Comparison of ENCODE assay signal across 8 cellular contexts in the genomic region with DNA sequence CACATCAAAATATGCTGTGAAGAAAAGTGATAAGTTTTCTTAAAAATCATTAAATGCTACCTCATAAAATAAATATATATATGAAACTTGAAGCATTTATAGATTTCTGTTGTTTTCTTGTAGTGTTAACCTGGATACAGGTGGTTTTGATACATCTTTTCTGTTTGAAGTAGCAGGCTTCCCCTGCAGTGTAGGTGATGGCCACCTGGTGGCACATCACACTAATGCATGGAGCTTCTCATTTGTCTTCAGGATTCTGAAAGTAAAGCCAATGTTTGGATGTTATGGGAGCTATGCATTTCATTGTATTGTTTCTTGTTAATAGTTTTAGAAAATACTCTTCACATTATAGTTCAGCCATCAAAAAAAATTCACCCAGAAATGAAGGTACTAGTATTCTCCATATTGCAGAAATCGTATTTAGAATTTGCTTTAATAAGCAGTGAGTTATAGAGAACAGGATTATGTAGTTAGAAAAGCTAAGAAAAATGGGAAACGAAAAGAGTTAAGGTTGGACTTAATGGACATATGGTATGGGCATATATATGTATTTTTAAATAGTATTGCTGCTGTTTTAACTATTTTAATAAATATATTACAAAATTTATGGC. TPM values are rescaled to one million over a fixed set of nuclear protein-coding genes. Genes with fewer than 3 reads are reported as not detected.
A peak's percentile ranks its signal among the peaks of the same experiment; 100 is the strongest.
DNase-seq lines count a peak whose midpoint lies in the region; ATAC-seq and TF ChIP-seq lines count a peak whose summit lies in the region.

No MANE protein-coding gene starts in this region.

- dilution Hi-C loops in mammary epithelial cell (cut with HindIII; ENCODE audit: low sequenced_read_pairs), result no loop called here

- no peaks in the 10 kb centered on the region for H3K4me1 ChIP-seq in mammary epithelial cell (ENCODE audit: insufficient read depth, low read length)
- no peaks in the 10 kb centered on the region for H3K4me1 ChIP-seq in naive thymus-derived CD4-positive, alpha-beta T cell (ENCODE audit: control insufficient read depth in 2 of 2, insufficient read depth in 2 of 2, low read length in 2 of 2)

- peaks cover 20% of the 10 kb centered on the region for H3K79me2 ChIP-seq in mammary epithelial cell (ENCODE audit: insufficient read depth, low read length)

- DNase-seq in DMS53 (lab: John Stamatoyannopoulos, UW), result peak; percentile 56
- peak; percentile 52 to 85 for DNase-seq in NCI-H526 (lab: John Stamatoyannopoulos, UW)
- peak; percentile 28 for DNase-seq in mammary epithelial cell
- DNase-seq in naive thymus-derived CD4-positive, alpha-beta T cell, result peak in 3 of 9 donors; percentile 19 to 32 (median 26)
- no peak for DNase-seq in NCI-H446 (lab: John Stamatoyannopoulos, UW)

- no peak overlapping the region for H3K9ac ChIP-seq in mammary epithelial cell (ENCODE audit: insufficient read depth, low read length)

- no peaks in the 10 kb centered on the region for H3K27me3 ChIP-seq in mammary epithelial cell (ENCODE audit: insufficient read depth, low read length)
- H3K27me3 ChIP-seq in naive thymus-derived CD4-positive, alpha-beta T cell (ENCODE audit: control insufficient read depth in 2 of 2, insufficient read depth in 2 of 2, low read length in 2 of 2), result no peaks in the 10 kb centered on the region

- peaks cover 0 to 30% (median 26%) of the 10 kb centered on the region in 5 donors for H3K36me3 Mint-ChIP-seq in naive thymus-derived CD4-positive, alpha-beta T cell
- peaks cover 23% of the 10 kb centered on the region for H3K36me3 Mint-ChIP-seq in stimulated activated memory B cell treated with anti-CD40 and anti-IgM and Interleukin-4, amounts not matched to agents 10 μg/mL and 1 μg/mL and 100 μg/mL, for 72 hours

- TF ChIP-seq CTCF in mammary epithelial cell (conservative IDR thresholded peaks at IDR 0.05 in 1 of 2, IDR thresholded peaks at IDR 0.05 in 1 of 2; ENCODE audit: extremely low read depth in 1 of 2, insufficient read depth in 1 of 2, low read depth in 1 of 2, low read length in 2 of 2), result peak; percentile 83 to 89

- 75% methylated on average over 2 of the region's 2 CpGs for WGBS in mammary epithelial cell (ENCODE audit: low coverage, missing lambda C conversion rate)

- CTCF ChIA-PET in mammary epithelial cell (lab: Charles Lee; ENCODE audit: low non-redundant PET), result interaction anchor here (0.6 kb wide), 1 partner anchor 143 kb away, joined by 6 read pairs; no protein-coding TSS in a partner anchor
- CTCF ChIA-PET in naive thymus-derived CD4-positive, alpha-beta T cell (lab: Charles Lee), result interaction anchor here (0.6 to 11.3 kb wide), 5 partner anchors 10 to 784 kb away, joined by 3 to 273 read pairs (median 3); a partner anchor contains a TSS

- H3K27ac ChIP-seq in mammary epithelial cell (ENCODE audit: insufficient read depth, low read depth, low read length), result no peak overlapping the region
- H3K27ac ChIP-seq in naive thymus-derived CD4-positive, alpha-beta T cell (ENCODE audit: low read depth, low read length), result no peak overlapping the region

- H3K27me3 Mint-ChIP-seq in naive thymus-derived CD4-positive, alpha-beta T cell, result no peaks in the 10 kb centered on the region
- no peaks in the 10 kb centered on the region for H3K27me3 Mint-ChIP-seq in stimulated activated memory B cell treated with anti-CD40 and anti-IgM and Interleukin-4, amounts not matched to agents 10 μg/mL and 1 μg/mL and 100 μg/mL, for 72 hours

- POLR2A ChIA-PET in naive thymus-derived CD4-positive, alpha-beta T cell (lab: Charles Lee), result interaction anchor here (0.9 to 1.3 kb wide), 2 partner anchors 70 to 185 kb away, joined by 3 to 5 read pairs; no protein-coding TSS in a partner anchor

- no peak overlapping the region for H3K4me2 ChIP-seq in mammary epithelial cell (ENCODE audit: insufficient read depth, low read depth, low read length)

- H3K4me3 Mint-ChIP-seq in naive thymus-derived CD4-positive, alpha-beta T cell, result no peak overlapping the region
- H3K4me3 Mint-ChIP-seq in stimulated activated memory B cell treated with anti-CD40 and anti-IgM and Interleukin-4, amounts not matched to agents 10 μg/mL and 1 μg/mL and 100 μg/mL, for 72 hours, result no peak overlapping the region

- BruUV-seq in mammary epithelial cell (replicated peaks; lab: Mats Ljungman, UMichigan), result no TSS peak

- intact Hi-C loops in mammary epithelial cell (cut with micrococcal nuclease), result loop anchor here (1.0 to 5.0 kb wide), 6 partner anchors 37 to 857 kb away; no protein-coding TSS in a partner anchor
- intact Hi-C loops in naive thymus-derived CD4-positive, alpha-beta T cell (cut with micrococcal nuclease), result loop anchor here (1.0 to 2.0 kb wide), 2 partner anchors 784 to 858 kb away; no protein-coding TSS in a partner anchor

- no peaks in the 10 kb centered on the region for H3K9me3 Mint-ChIP-seq in naive thymus-derived CD4-positive, alpha-beta T cell
- no peaks in the 10 kb centered on the region for H3K9me3 Mint-ChIP-seq in stimulated activated memory B cell treated with anti-CD40 and anti-IgM and Interleukin-4, amounts not matched to agents 10 μg/mL and 1 μg/mL and 100 μg/mL, for 72 hours

- peaks cover 0 to 16% (median 13%) of the 10 kb centered on the region in 7 donors for H3K4me1 Mint-ChIP-seq in naive thymus-derived CD4-positive, alpha-beta T cell
- H3K4me1 Mint-ChIP-seq in stimulated activated memory B cell treated with anti-CD40 and anti-IgM and Interleukin-4, amounts not matched to agents 10 μg/mL and 1 μg/mL and 100 μg/mL, for 72 hours, result no peaks in the 10 kb centered on the region

- no peak overlapping the region for H2AFZ ChIP-seq in mammary epithelial cell (ENCODE audit: low read depth, low read length)

- H3K27ac Mint-ChIP-seq in naive thymus-derived CD4-positive, alpha-beta T cell, result peak overlapping the region in 1 of 9 donors; percentile 8
- no peak overlapping the region for H3K27ac Mint-ChIP-seq in stimulated activated memory B cell treated with anti-CD40 and anti-IgM and Interleukin-4, amounts not matched to agents 10 μg/mL and 1 μg/mL and 100 μg/mL, for 72 hours

- no peak overlapping the region for H3K4me3 ChIP-seq in mammary epithelial cell (replicated peaks in 1 of 3; ENCODE audit: insufficient read depth in 1 of 3, low read depth in 2 of 3, low read length in 3 of 3)
- H3K4me3 ChIP-seq in naive thymus-derived CD4-positive, alpha-beta T cell (ENCODE audit: low read length), result no peak overlapping the region

- no peaks in the 10 kb centered on the region for H4K20me1 ChIP-seq in mammary epithelial cell (ENCODE audit: insufficient read depth, low read length)

- ATAC-seq in GM18870 (IDR thresholded peaks at IDR 0.05; ENCODE audit: unreplicated experiment) (peak; percentile 81), HG03095 (IDR thresholded peaks at IDR 0.05; ENCODE audit: unreplicated experiment) (peak; percentile 77)
- ATAC-seq in naive thymus-derived CD4-positive, alpha-beta T cell, result peak; percentile 73
- no peak for ATAC-seq in stimulated activated memory B cell treated with anti-CD40 and anti-IgM and Interleukin-4, amounts not matched to agents 10 μg/mL and 1 μg/mL and 100 μg/mL, for 72 hours

- no peaks in the 10 kb centered on the region for H3K9me3 ChIP-seq in mammary epithelial cell (replicated peaks; ENCODE audit: insufficient read depth, low read length)
- no peaks in the 10 kb centered on the region for H3K9me3 ChIP-seq in naive thymus-derived CD4-positive, alpha-beta T cell (ENCODE audit: control insufficient read depth in 2 of 3, low read length in 3 of 3)

- peaks cover 30% of the 10 kb centered on the region for H3K36me3 ChIP-seq in mammary epithelial cell (ENCODE audit: insufficient read depth, low read length)
- H3K36me3 ChIP-seq in naive thymus-derived CD4-positive, alpha-beta T cell (ENCODE audit: control insufficient read depth in 2 of 3, insufficient read depth in 3 of 3, low read length in 3 of 3), result peaks cover 6 to 18% (median 7%) of the 10 kb centered on the region in 3 experiments

- in situ Hi-C loops in mammary epithelial cell (cut with MboI; ENCODE audit: low sequenced_read_pairs in 2 of 2), result loop anchor here in 1 of 2 donors (5.0 kb wide), 1 partner anchor 183 kb away; no protein-coding TSS in a partner anchor

RNA-seq across cellular contexts. Expression of a gene that starts 18.7 kb away (rescaled TPM):
- total RNA-seq in mammary epithelial cell, result 10 to 100 TPM in 1 of 2 donors, 1 to 10 TPM in 1; 9.7 to 11.5 TPM
- 4.8 TPM for polyA plus RNA-seq in mammary epithelial cell
- polyA minus RNA-seq in mammary epithelial cell, result 8.2 TPM
- 1 to 10 TPM; 1.8 to 7.0 (median 5.4) TPM for total RNA-seq in naive thymus-derived CD4-positive, alpha-beta T cell
- 1 to 10 TPM; 1.3 to 1.5 TPM for polyA plus RNA-seq in naive thymus-derived CD4-positive, alpha-beta T cell

RNA-seq across cellular contexts. Expression of a gene that starts 24.4 kb away (rescaled TPM):
- total RNA-seq in mammary epithelial cell, result 10 to 100 TPM; 12.0 to 12.1 TPM
- polyA plus RNA-seq in mammary epithelial cell, result 8.6 TPM
- 4.0 TPM for polyA minus RNA-seq in mammary epithelial cell
- total RNA-seq in naive thymus-derived CD4-positive, alpha-beta T cell, result 10 to 100 TPM in 3 of 5 experiments, 1 to 10 TPM in 2; 5.9 to 20.5 (median 13.7) TPM
- 10 to 100 TPM; 11.7 to 18.4 TPM for polyA plus RNA-seq in naive thymus-derived CD4-positive, alpha-beta T cell

Comparison
In these comparisons a context has a peak if more than half of its experiments do, and no peak if none do; other contexts are left out.
1. DNase-seq: peak in DMS53 (single experiment), NCI-H526 (2 of 2) and mammary epithelial cell (single experiment); none in NCI-H446 (0 of 2).